Comparison of ENCODE assay signal across 8 cellular contexts in the genomic region with DNA sequence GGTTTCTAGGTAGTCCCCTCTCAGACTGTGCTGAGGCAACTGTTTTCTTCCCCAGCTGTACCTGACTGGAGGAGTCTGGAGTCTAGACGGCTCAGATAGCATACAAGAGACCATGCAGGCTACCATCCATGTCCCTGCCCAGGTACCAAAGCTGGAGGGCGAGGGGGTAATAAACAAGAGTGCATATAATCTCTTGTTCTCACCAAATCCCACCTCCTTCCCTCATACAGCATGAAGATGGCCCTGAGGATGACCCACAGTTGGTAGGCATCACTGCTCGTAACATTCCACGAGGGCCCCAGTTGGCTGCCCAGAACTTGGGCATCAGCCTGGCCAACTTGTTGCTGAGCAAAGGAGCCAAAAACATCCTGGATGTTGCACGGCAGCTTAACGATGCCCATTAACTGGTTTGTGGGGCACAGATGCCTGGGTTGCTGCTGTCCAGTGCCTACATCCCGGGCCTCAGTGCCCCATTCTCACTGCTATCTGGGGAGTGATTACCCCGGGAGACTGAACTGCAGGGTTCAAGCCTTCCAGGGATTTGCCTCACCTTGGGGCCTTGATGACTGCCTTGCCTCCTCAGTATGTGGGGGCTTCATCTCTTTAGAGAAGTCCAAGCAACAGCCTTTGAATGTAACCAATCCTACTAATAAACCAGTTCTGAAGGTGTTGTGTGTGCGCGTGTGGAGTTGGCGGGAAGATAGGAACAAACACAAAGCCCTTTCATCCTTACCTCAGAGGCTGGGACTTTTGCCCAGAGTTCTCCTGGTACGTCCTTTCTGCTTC. TPM values are rescaled to one million over a fixed set of nuclear protein-coding genes. Genes with fewer than 3 reads are reported as not detected.
DNase-seq lines count a peak whose midpoint lies in the region; ATAC-seq and TF ChIP-seq lines count a peak whose summit lies in the region.

No MANE protein-coding gene starts in this region.

- intact Hi-C loops in spleen (cut with DNase I; ENCODE audit: low total_unique reads): loop anchor here (10.0 kb wide), 1 partner anchor 102 kb away; no protein-coding TSS in a partner anchor

- peaks cover 0 to 37% (median 16%) of the 10 kb centered on the region in 6 donors for H3K36me3 ChIP-seq in spleen

- H3K4me1 ChIP-seq in spleen: peaks cover 14 to 75% (median 40%) of the 10 kb centered on the region in 6 donors

- no peaks in the 10 kb centered on the region for H3K9me3 ChIP-seq in spleen

- peak overlapping the region in 5 of 8 donors; percentile 76 to 93 (median 83) for H3K4me3 ChIP-seq in spleen

- ATAC-seq in GM19023 (IDR thresholded peaks at IDR 0.05; ENCODE audit: unreplicated experiment): no peak

- TF ChIP-seq CTCF in spleen (IDR thresholded peaks at IDR 0.05 in 8 of 11, conservative IDR thresholded peaks at IDR 0.05 in 3 of 11): no peak

- TF ChIP-seq POLR2A in erythroblast (IDR thresholded peaks at IDR 0.05; ENCODE audit: low read length) (peak; percentile 21), spleen (IDR thresholded peaks at IDR 0.05) (no peak)

- peak overlapping the region in 6 of 8 donors; percentile 15 to 97 (median 96) for H3K27ac ChIP-seq in spleen

- DNase-seq in NCI-H2029 treated with DMSO at 0.1 percent for 48 hours (lab: John Stamatoyannopoulos, UW) (peak; percentile 19), NCI-H2029 (lab: John Stamatoyannopoulos, UW) (no peak), RPMI7951 (ENCODE audit: low read depth) (peak; percentile 51), erythroblast (lab: John Stamatoyannopoulos, UW) (peak in 1 of 2 experiments; percentile 64), spleen (no peak), NCI-H510A (lab: John Stamatoyannopoulos, UW) (no peak), RPMI8226 (no peak)

- no peaks in the 10 kb centered on the region for H3K27me3 ChIP-seq in spleen (replicated peaks in 1 of 7)

- 57 to 70% (median 61%) methylated on average over 11 to 12 of the region's 12 CpGs for WGBS in spleen, 5 donors

RNA-seq across cellular contexts. Expression of a gene that starts 8.4 kb away (rescaled TPM):
- 14.3 and 17.1 TPM in 2 replicates for total RNA-seq in RPMI7951 (2014; rRNA removed; shearing (Covaris generic))
- 10 to 100 TPM in 6 of 7 donors, 1 to 10 TPM in 1; 7.4 to 42.6 (median 14.1) TPM for total RNA-seq in spleen
- polyA plus RNA-seq in spleen: 10 to 100 TPM; 22.8 to 42.0 (median 23.3) TPM

RNA-seq across cellular contexts. Expression of a gene that starts 8.6 kb away (rescaled TPM):
- 41.6 and 44.0 TPM in 2 replicates for total RNA-seq in RPMI7951 (2014; rRNA removed; shearing (Covaris generic))
- 10 to 100 TPM; 27.7 to 58.9 (median 37.3) TPM for total RNA-seq in spleen
- polyA plus RNA-seq in spleen: 10 to 100 TPM; 20.7 to 28.9 (median 26.4) TPM

RNA-seq across cellular contexts. Expression of a gene that starts 14.1 kb away (rescaled TPM):
- 3.2 and 4.8 TPM in 2 replicates for total RNA-seq in RPMI7951 (2014; rRNA removed; shearing (Covaris generic))
- total RNA-seq in spleen: 10 to 100 TPM; 15.2 to 19.6 (median 17.6) TPM
- 10 to 100 TPM in 1 of 3 donors, 1 to 10 TPM in 2; 5.8 to 13.3 (median 9.8) TPM for polyA plus RNA-seq in spleen

RNA-seq across cellular contexts. Expression of a gene that starts 25.5 kb away (rescaled TPM):
- 19.1 and 24.6 TPM in 2 replicates for total RNA-seq in RPMI7951 (2014; rRNA removed; shearing (Covaris generic))
- total RNA-seq in spleen: 10 to 100 TPM; 30.1 to 48.7 (median 44.8) TPM
- 10 to 100 TPM; 41.8 to 66.7 (median 42.4) TPM for polyA plus RNA-seq in spleen

RNA-seq across cellular contexts. Expression of a gene that starts 28.3 kb away (rescaled TPM):
- total RNA-seq in RPMI7951 (2014; rRNA removed; shearing (Covaris generic)): 13.2 and 16.5 TPM in 2 replicates
- 10 to 100 TPM; 30.4 to 40.7 (median 34.3) TPM for total RNA-seq in spleen
- 10 to 100 TPM; 12.8 to 19.6 (median 13.4) TPM for polyA plus RNA-seq in spleen

Comparison
In these comparisons a context has a peak if more than half of its experiments do, and no peak if none do; other contexts are left out.
1. DNase-seq: peak in NCI-H2029 treated with DMSO at 0.1 percent for 48 hours (single experiment) and RPMI7951 (single experiment); none in NCI-H2029 (single experiment), spleen (single experiment), NCI-H510A (single experiment) and RPMI8226 (single experiment).